Comparison of ENCODE assay signal across 1 cellular context in the genomic region with DNA sequence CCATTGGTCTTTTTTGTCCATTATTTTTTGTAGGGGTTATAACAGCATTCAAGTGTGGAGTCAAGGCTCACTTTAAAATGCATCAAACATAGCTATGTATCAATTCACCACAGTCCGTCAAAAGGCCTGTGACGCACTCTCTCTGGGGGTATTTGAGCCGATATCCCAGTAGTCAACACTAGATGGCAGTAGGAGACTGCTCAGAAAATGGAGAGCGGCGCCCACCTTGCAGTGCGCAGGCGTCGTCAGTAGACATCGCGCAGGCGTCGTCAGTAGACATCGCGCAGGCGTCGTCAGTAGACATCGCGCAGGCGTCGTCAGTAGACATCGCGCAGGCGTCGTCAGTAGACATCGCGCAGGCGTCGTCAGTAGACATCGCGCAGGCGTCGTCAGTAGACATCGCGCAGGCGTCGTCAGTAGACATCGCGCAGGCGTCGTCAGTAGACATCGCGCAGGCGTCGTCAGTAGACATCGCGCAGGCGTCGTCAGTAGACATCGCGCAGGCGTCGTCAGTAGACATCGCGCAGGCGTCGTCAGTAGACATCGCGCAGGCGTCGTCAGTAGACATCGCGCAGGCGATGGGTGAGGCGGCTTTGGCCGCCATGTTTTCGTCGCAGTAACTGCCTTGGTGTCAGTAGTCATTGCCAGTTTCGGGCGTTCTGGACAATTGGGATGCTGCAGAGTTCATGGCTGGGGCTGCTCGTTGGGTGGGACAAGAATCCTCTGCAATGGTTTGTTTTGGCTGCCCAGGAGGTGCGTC.
TF ChIP-seq lines count a peak whose summit lies in the region.

No MANE protein-coding gene starts in this region.

TF ChIP-seq in IMR-90, 13 proteins besides CTCF, POLR2A, EP300 and RAD21:
- TF ChIP-seq SMC3 (IDR thresholded peaks at IDR 0.05; ENCODE audit: low read depth, low read length) = peak; percentile 51
